In the genomic region with DNA sequence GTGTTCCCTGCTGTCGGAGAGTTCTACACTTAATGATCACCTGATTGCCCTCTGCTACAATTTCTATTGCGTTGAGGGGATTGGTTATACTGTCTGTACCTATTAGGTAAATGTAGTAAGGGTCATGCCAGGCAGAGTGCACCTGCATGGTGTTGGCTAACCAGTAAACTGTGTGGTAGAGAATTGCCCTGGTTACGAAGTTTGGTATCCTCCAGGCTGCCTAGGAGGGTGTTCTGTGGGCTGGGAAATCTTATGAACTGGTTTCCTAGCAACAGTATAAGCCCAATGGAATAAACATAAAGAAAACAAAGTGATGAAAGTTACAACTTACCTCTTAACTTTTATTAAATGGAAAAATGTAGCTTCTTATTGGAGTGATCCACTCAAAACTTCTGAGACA, we compare ENCODE assay signal across 8 cellular contexts. TPM values are rescaled to one million over a fixed set of nuclear protein-coding genes. Genes with fewer than 3 reads are reported as not detected.
A peak's percentile ranks its signal among the peaks of the same experiment; 100 is the strongest.
DNase-seq lines count a peak whose midpoint lies in the region; ATAC-seq and TF ChIP-seq lines count a peak whose summit lies in the region.

No MANE protein-coding gene starts in this region.

- TF ChIP-seq CTCF in RWPE2 (IDR thresholded peaks at IDR 0.05; ENCODE audit: poor library complexity, severe bottlenecking) (no peak), natural killer cell (IDR thresholded peaks at IDR 0.05) (no peak)

- peak overlapping the region; percentile 96 to 99 for H3K27ac Mint-ChIP-seq in natural killer cell

- H3K4me3 ChIP-seq in RWPE2 (ENCODE audit: severe bottlenecking) (no peak overlapping the region), duodenal mucosa (ENCODE audit: low read depth in 1 of 2, low read length in 2 of 2) (peak overlapping the region; percentile 92 to 97)

- peaks cover 0 to 3% of the 10 kb centered on the region in 2 donors for H3K27me3 Mint-ChIP-seq in natural killer cell (ENCODE audit: low read depth in 2 of 2)

- no peaks in the 10 kb centered on the region for H3K9me3 Mint-ChIP-seq in natural killer cell

- no peaks in the 10 kb centered on the region for H3K27me3 ChIP-seq in RWPE2 (ENCODE audit: insufficient read depth, poor library complexity, severe bottlenecking)
- no peaks in the 10 kb centered on the region for H3K27me3 ChIP-seq in duodenal mucosa (ENCODE audit: control insufficient read depth in 1 of 2, insufficient read depth in 2 of 2, low read length in 2 of 2)

- H3K4me3 Mint-ChIP-seq in natural killer cell: peak overlapping the region; percentile 96

- H3K36me3 Mint-ChIP-seq in natural killer cell: no peaks in the 10 kb centered on the region

- H3K36me3 ChIP-seq in RWPE2 (ENCODE audit: low read depth): no peaks in the 10 kb centered on the region
- no peaks in the 10 kb centered on the region for H3K36me3 ChIP-seq in duodenal mucosa (ENCODE audit: control insufficient read depth in 1 of 2, insufficient read depth in 2 of 2, low read length in 2 of 2)

- intact Hi-C loops in natural killer cell (cut with micrococcal nuclease): loop anchor here (2.0 kb wide), 1 partner anchor 31 kb away; no protein-coding TSS in a partner anchor

- H3K4me1 ChIP-seq in RWPE2 (ENCODE audit: insufficient read depth, poor library complexity, severe bottlenecking): no peaks in the 10 kb centered on the region
- H3K4me1 ChIP-seq in duodenal mucosa (ENCODE audit: control insufficient read depth in 1 of 2, insufficient read depth in 2 of 2, low read length in 2 of 2): peaks cover 5 to 15% of the 10 kb centered on the region in 2 donors

- ATAC-seq in RWPE2 (ENCODE audit: low read depth) (no peak), natural killer cell (peak in 1 of 3 donors; percentile 5), GM21717 (IDR thresholded peaks at IDR 0.05; ENCODE audit: unreplicated experiment) (no peak)

- peak overlapping the region in 1 of 2 donors; percentile 90 for H3K9ac ChIP-seq in duodenal mucosa (ENCODE audit: low read depth in 1 of 2, low read length in 2 of 2)

- DNase-seq in DMS 273 (lab: John Stamatoyannopoulos, UW; ENCODE audit: unreplicated experiment): peak; percentile 28
- no peak for DNase-seq in DMS 273 treated with DMSO at 0.1 percent for 48 hours (lab: John Stamatoyannopoulos, UW)
- no peak for DNase-seq in RWPE2 (ENCODE audit: low spot score)
- DNase-seq in natural killer cell: no peak
- DNase-seq in NCI-H446 treated with DMSO at 0.1 percent for 48 hours (lab: John Stamatoyannopoulos, UW): no peak
- DNase-seq in NCI-H1105 (lab: John Stamatoyannopoulos, UW): no peak

- no peaks in the 10 kb centered on the region for H3K9me3 ChIP-seq in RWPE2 (ENCODE audit: severe bottlenecking)
- no peaks in the 10 kb centered on the region for H3K9me3 ChIP-seq in duodenal mucosa (ENCODE audit: control insufficient read depth in 1 of 2, low read length in 2 of 2)

- peaks cover 45 to 54% of the 10 kb centered on the region in 2 donors for H3K4me1 Mint-ChIP-seq in natural killer cell

- peak overlapping the region; percentile 80 for H3K27ac ChIP-seq in RWPE2 (ENCODE audit: poor library complexity, severe bottlenecking)
- no peak overlapping the region for H3K27ac ChIP-seq in duodenal mucosa (ENCODE audit: low read depth, low read length)

RNA-seq across cellular contexts. Expression of a gene that starts 1.4 kb away (rescaled TPM):
- 10 to 100 TPM; 48.8 to 65.8 (median 60.2) TPM for total RNA-seq in natural killer cell
